ENCODE assay signal across 22 cellular contexts in genomic region chr4:21203416-21203815, GRCh38.
"Had no signal": no experiment of that assay in that cellular context is flagged by ENCODE, and none has a peak within 500 bp of the region (broad histone marks: within the 10 kb centered on the region; RNA-seq: fewer than 3 reads in every experiment).

No MANE protein-coding gene starts in this region.

- H3K27me3 ChIP-seq: dorsolateral prefrontal cortex, foreskin keratinocyte, gastroesophageal sphincter, heart left ventricle, hepatocyte, left lung had no signal

- H3K36me3 Mint-ChIP-seq: naive thymus-derived CD4-positive, alpha-beta T cell had no signal

- ATAC-seq: foreskin keratinocyte; gastroesophageal sphincter; heart left ventricle; left cardiac atrium; left lung; left ventricle myocardium superior; lower lobe of right lung; naive thymus-derived CD4-positive, alpha-beta T cell had no signal

- H3K4me3 ChIP-seq: coronary artery, dorsolateral prefrontal cortex, gastroesophageal sphincter, heart left ventricle, hepatocyte, left lung, lower lobe of right lung had no signal

- H3K27ac ChIP-seq: coronary artery, dorsolateral prefrontal cortex, epithelial cell of prostate, foreskin keratinocyte, gastroesophageal sphincter, heart left ventricle, hepatocyte, left lung, lower lobe of right lung had no signal

- H3K79me2 ChIP-seq: hepatocyte had no signal

- H2AFZ ChIP-seq: hepatocyte had no signal

- DNase-seq: effector CD4-positive, alpha-beta T cell; effector memory CD4-positive, alpha-beta T cell; erythroblast; heart left ventricle; left cardiac atrium; left lung; left ventricle myocardium superior; lower lobe of right lung; mesenchymal stem cell; midbrain; naive thymus-derived CD4-positive, alpha-beta T cell had no signal

- H3K4me1 Mint-ChIP-seq: naive thymus-derived CD4-positive, alpha-beta T cell had no signal

- H3K27ac Mint-ChIP-seq: naive thymus-derived CD4-positive, alpha-beta T cell had no signal

- H3K4me2 ChIP-seq: hepatocyte had no signal

- H3K9me3 ChIP-seq: gastroesophageal sphincter, heart left ventricle, lower lobe of right lung had no signal

- FAIRE-seq: colon, endometrium, frontal cortex, islet of Langerhans, keratinocyte had no signal

- H3K36me3 ChIP-seq: gastroesophageal sphincter, heart left ventricle, left lung, lower lobe of right lung had no signal

- H3K4me3 Mint-ChIP-seq: naive thymus-derived CD4-positive, alpha-beta T cell had no signal

- H3K27me3 Mint-ChIP-seq: naive thymus-derived CD4-positive, alpha-beta T cell had no signal

- H3K4me1 ChIP-seq: foreskin keratinocyte, gastroesophageal sphincter, heart left ventricle, left lung, lower lobe of right lung had no signal
